In genomic region chr13:25422153-25422552, GRCh38 we compare ENCODE assay signal across 24 cellular contexts. TPM values are rescaled to one million over a fixed set of nuclear protein-coding genes. Genes with fewer than 3 reads are reported as not detected.
"Had no signal": no experiment of that assay in that cellular context is flagged by ENCODE, and none has a peak within 500 bp of the region (broad histone marks: within the 10 kb centered on the region; RNA-seq: fewer than 3 reads in every experiment).

No MANE protein-coding gene starts in this region.

- H3K36me3 Mint-ChIP-seq: memory B cell; natural killer cell; stimulated activated memory B cell treated with anti-CD40 and anti-IgM and Interleukin-4, amounts not matched to agents 10 μg/mL and 1 μg/mL and 100 μg/mL, for 72 hours had no signal

- H3K36me3 ChIP-seq: gastrocnemius medialis, ovary, spleen, tibial artery had no signal

- H3K9me3 Mint-ChIP-seq: natural killer cell; stimulated activated memory B cell treated with anti-CD40 and anti-IgM and Interleukin-4, amounts not matched to agents 10 μg/mL and 1 μg/mL and 100 μg/mL, for 72 hours; type B pancreatic cell had no signal

- H3K27ac Mint-ChIP-seq: endodermal cell; memory B cell; natural killer cell; stimulated activated memory B cell treated with anti-CD40 and anti-IgM and Interleukin-4, amounts not matched to agents 10 μg/mL and 1 μg/mL and 100 μg/mL, for 72 hours; type B pancreatic cell had no signal

- DNase-seq: effector CD8-positive, alpha-beta T cell; endodermal cell; foreskin fibroblast; gastrocnemius medialis; head of caudate nucleus; natural killer cell; occipital lobe; ovary; posterior cingulate gyrus; psoas muscle; right cardiac atrium; spleen; stimulated activated CD4-positive, alpha-beta T cell treated with anti-CD3 and anti-CD28 coated beads, Interleukin-4, amount 100 ng/mL, for 4 hours; stimulated activated naive CD8-positive, alpha-beta T cell treated with anti-CD3 and anti-CD28 coated beads, Interleukin-15, Interleukin-2, amounts not matched to agents 100 U/mL and 50 U/mL, for 24 hours; substantia nigra; testis; tibial artery had no signal

- H3K4me3 ChIP-seq: gastrocnemius medialis, lung, ovary, psoas muscle, skin epidermis, spleen, testis, tibial artery had no signal

- H3K4me1 ChIP-seq: gastrocnemius medialis, psoas muscle, spleen, testis, tibial artery had no signal

- H3K27me3 ChIP-seq: ovary, testis had no signal

- H3K27ac ChIP-seq: epithelial cell of prostate, gastrocnemius medialis, ovary, psoas muscle, skin epidermis, spleen, testis, tibial artery had no signal

- H3K4me3 Mint-ChIP-seq: endodermal cell; memory B cell; natural killer cell; stimulated activated memory B cell treated with anti-CD40 and anti-IgM and Interleukin-4, amounts not matched to agents 10 μg/mL and 1 μg/mL and 100 μg/mL, for 72 hours; type B pancreatic cell had no signal

- H3K9me3 ChIP-seq: gastrocnemius medialis, ovary, psoas muscle, testis had no signal

- H3K4me1 Mint-ChIP-seq: endodermal cell; memory B cell; natural killer cell; stimulated activated memory B cell treated with anti-CD40 and anti-IgM and Interleukin-4, amounts not matched to agents 10 μg/mL and 1 μg/mL and 100 μg/mL, for 72 hours had no signal

RNA-seq across cellular contexts. Expression of gene ATP8A2, which starts 50.4 kb away (rescaled TPM):
- total RNA-seq: esophagus mucosa, gastrocnemius medialis had no signal
